Comparison of ENCODE assay signal across 16 cellular contexts in genomic region chr5:24135536-24135935, GRCh38.
DNase-seq lines count a peak whose midpoint lies in the region; ATAC-seq, FAIRE-seq and TF ChIP-seq lines count a peak whose summit lies in the region.
"Had no signal": no experiment of that assay in that cellular context is flagged by ENCODE, and none has a peak within 500 bp of the region (broad histone marks: within the 10 kb centered on the region; RNA-seq: fewer than 3 reads in every experiment).

No MANE protein-coding gene starts in this region.

- intact Hi-C loops in activated CD4-positive, alpha-beta T cell treated with anti-CD3 and anti-CD28 coated beads, Interleukin-2, amount 10 ng/mL, durations not matched to agents 24 days and 14 days (cut with micrococcal nuclease): no loop called here

- no peak for ATAC-seq in GM18861 (IDR thresholded peaks at IDR 0.05; ENCODE audit: unreplicated experiment)
- ATAC-seq: GM12878 had no signal

- TF ChIP-seq CTCF in bronchial epithelial cell (IDR thresholded peaks at IDR 0.05; ENCODE audit: insufficient read depth, low read length, severe bottlenecking): no peak

- no peak overlapping the region for H3K27ac Mint-ChIP-seq in activated CD4-positive, alpha-beta T cell treated with anti-CD3 and anti-CD28 coated beads, Interleukin-2, amount 10 ng/mL, durations not matched to agents 24 days and 14 days
- H3K27ac Mint-ChIP-seq: B cell; CD4-positive, alpha-beta T cell had no signal

- no peaks in the 10 kb centered on the region for H3K27me3 ChIP-seq in bronchial epithelial cell (ENCODE audit: control insufficient read depth, insufficient read depth, low read length)

- H3K4me1 Mint-ChIP-seq in activated CD4-positive, alpha-beta T cell treated with anti-CD3 and anti-CD28 coated beads, Interleukin-2, amount 10 ng/mL, durations not matched to agents 24 days and 14 days: no peaks in the 10 kb centered on the region
- H3K4me1 Mint-ChIP-seq: B cell had no signal

- no peak overlapping the region for H3K4me3 Mint-ChIP-seq in activated CD4-positive, alpha-beta T cell treated with anti-CD3 and anti-CD28 coated beads, Interleukin-2, amount 10 ng/mL, durations not matched to agents 24 days and 14 days
- H3K4me3 Mint-ChIP-seq: B cell; CD4-positive, alpha-beta T cell had no signal

- H3K27me3 Mint-ChIP-seq in activated CD4-positive, alpha-beta T cell treated with anti-CD3 and anti-CD28 coated beads, Interleukin-2, amount 10 ng/mL, durations not matched to agents 24 days and 14 days: no peaks in the 10 kb centered on the region
- H3K27me3 Mint-ChIP-seq: B cell; CD4-positive, alpha-beta T cell had no signal

- no peaks in the 10 kb centered on the region for H3K36me3 Mint-ChIP-seq in activated CD4-positive, alpha-beta T cell treated with anti-CD3 and anti-CD28 coated beads, Interleukin-2, amount 10 ng/mL, durations not matched to agents 24 days and 14 days (ENCODE audit: low read depth)

- H3K9me3 Mint-ChIP-seq in activated CD4-positive, alpha-beta T cell treated with anti-CD3 and anti-CD28 coated beads, Interleukin-2, amount 10 ng/mL, durations not matched to agents 24 days and 14 days: no peaks in the 10 kb centered on the region

- H3K36me3 ChIP-seq in bronchial epithelial cell (ENCODE audit: control insufficient read depth, insufficient read depth, low read length): no peaks in the 10 kb centered on the region

- DNase-seq in HS-5 (ENCODE audit: low read depth) (peak; percentile 4), NCI-H69 (lab: John Stamatoyannopoulos, UW) (peak; percentile 64), bronchial epithelial cell (ENCODE audit: low read depth) (peak; percentile 1), kidney tubule cell (ENCODE audit: low spot score) (peak; percentile 74), NCI-H2081 (lab: John Stamatoyannopoulos, UW) (no peak), NCI-H1694 treated with DMSO at 0.1 percent for 48 hours (lab: John Stamatoyannopoulos, UW) (no peak)
- DNase-seq in activated CD4-positive, alpha-beta T cell treated with anti-CD3 and anti-CD28 coated beads, Interleukin-2, amount 10 ng/mL, durations not matched to agents 24 days and 14 days: no peak
- DNase-seq: C1 segment of cervical spinal cord; CD4-positive, alpha-beta T cell; DMS79; GM23248; H7 had no signal

- FAIRE-seq in bronchial epithelial cell (lab: Jason Lieb, UNC): no peak
- FAIRE-seq: GM12878, GM18507 had no signal

- H3K4me3 ChIP-seq in bronchial epithelial cell (ENCODE audit: low read depth, low read length): no peak overlapping the region
- H3K4me3 ChIP-seq: GM12878, GM23248 had no signal

Comparison
In these comparisons a context has a peak if more than half of its experiments do, and no peak if none do; other contexts are left out.
1. DNase-seq: peak in HS-5 (single experiment), NCI-H69 (single experiment), bronchial epithelial cell (single experiment) and kidney tubule cell (single experiment); none in NCI-H2081 (0 of 2), NCI-H1694 treated with DMSO at 0.1 percent for 48 hours (single experiment) and activated CD4-positive, alpha-beta T cell treated with anti-CD3 and anti-CD28 coated beads, Interleukin-2, amount 10 ng/mL, durations not matched to agents 24 days and 14 days (single experiment).